ENCODE assay signal across 26 cellular contexts in the genomic region with DNA sequence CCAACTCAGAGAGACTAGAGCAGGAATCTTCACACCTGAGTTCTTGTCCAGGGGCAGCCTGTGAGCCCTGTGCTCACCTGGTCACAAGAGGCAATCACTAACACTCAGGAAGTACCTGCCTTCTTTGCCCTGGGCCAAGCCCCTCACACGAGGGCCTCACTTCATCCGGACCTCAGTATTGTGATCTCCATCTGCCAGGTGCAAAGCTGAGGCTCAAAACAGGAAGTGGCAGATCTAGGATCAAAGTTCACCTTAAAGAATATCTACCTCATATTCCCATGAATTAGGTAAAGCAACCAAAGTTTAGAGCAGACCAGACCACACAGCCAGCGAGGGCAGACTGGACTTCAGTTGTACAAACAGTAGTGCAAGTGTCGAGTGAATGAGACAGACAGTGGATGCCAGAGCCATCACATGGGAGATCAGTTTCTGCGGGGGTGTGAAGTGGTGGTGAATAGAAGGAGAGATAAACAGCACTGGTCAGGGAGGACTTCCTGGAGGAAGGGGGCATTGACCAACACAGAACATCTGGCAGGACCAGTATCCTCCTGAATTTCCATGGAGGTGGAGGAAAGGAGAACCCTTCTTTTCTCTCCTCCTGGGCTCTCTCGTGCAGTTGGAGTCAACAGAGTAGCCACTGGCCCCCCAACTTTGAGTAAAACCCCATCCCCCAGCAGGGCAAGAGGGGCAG.
"Had no signal": no experiment of that assay in that cellular context is flagged by ENCODE, and none has a peak within 500 bp of the region (broad histone marks: within the 10 kb centered on the region; RNA-seq: fewer than 3 reads in every experiment).

No MANE protein-coding gene starts in this region.

- H3K9me3 ChIP-seq: SJCRH30 had no signal

- H3K27ac ChIP-seq: SJCRH30 had no signal

- H3K36me3 ChIP-seq: SJCRH30 had no signal

- H3K4me3 ChIP-seq: SJCRH30 had no signal

- DNase-seq: activated CD4-positive, alpha-beta T cell treated with anti-CD3 and anti-CD28 coated beads, Interleukin-2, amount 10 ng/mL, durations not matched to agents 24 days and 14 days; activated CD4-positive, alpha-beta T cell treated with anti-CD3 and anti-CD28 coated beads, Interleukin-2, amount 50 U/mL, for 48 hours; activated CD4-positive, CD25-positive, alpha-beta regulatory T cell treated with anti-CD3 and anti-CD28 coated beads, Interleukin-2, amount 50 U/mL, for 72 hours; activated CD8-positive, alpha-beta memory T cell treated with anti-CD3 and anti-CD28 coated beads, Interleukin-2, amount 10 ng/mL, durations not matched to agents 7 days and 5 days; activated gamma-delta T cell; activated naive CD4-positive, alpha-beta T cell treated with anti-CD3 and anti-CD28 coated beads for 36 hours; activated T-cell treated with anti-CD3 and anti-CD28 coated beads, Interleukin-2, amount 50 U/mL, for 4 hours; amygdala; NCI-H1092; NCI-H1417; NCI-H1930; NCI-H2171; NCI-H2227 treated with DMSO at 0.1 percent for 48 hours; NCI-H446 treated with DMSO at 0.1 percent for 48 hours; NCI-H526 treated with DMSO at 0.1 percent for 48 hours; NCI-H82; OCI-M1; RPMI8226; SJCRH30; T-helper 17 cell; T-helper 9 cell had no signal

- FAIRE-seq: astrocyte had no signal

- ATAC-seq: activated CD8-positive, alpha-beta memory T cell treated with anti-CD3 and anti-CD28 coated beads, Interleukin-2, amount 10 ng/mL, durations not matched to agents 7 days and 5 days; activated T-cell treated with anti-CD3 and anti-CD28 coated beads, Interleukin-2, amount 50 U/mL, for 4 hours; Panc1; Right ventricle myocardium inferior; SK-N-SH treated with all-trans-retinoic acid at 6 μM for 48 hours; T-helper 17 cell; WTC11 had no signal
